ENCODE assay signal across 1 cellular context in the genomic region with DNA sequence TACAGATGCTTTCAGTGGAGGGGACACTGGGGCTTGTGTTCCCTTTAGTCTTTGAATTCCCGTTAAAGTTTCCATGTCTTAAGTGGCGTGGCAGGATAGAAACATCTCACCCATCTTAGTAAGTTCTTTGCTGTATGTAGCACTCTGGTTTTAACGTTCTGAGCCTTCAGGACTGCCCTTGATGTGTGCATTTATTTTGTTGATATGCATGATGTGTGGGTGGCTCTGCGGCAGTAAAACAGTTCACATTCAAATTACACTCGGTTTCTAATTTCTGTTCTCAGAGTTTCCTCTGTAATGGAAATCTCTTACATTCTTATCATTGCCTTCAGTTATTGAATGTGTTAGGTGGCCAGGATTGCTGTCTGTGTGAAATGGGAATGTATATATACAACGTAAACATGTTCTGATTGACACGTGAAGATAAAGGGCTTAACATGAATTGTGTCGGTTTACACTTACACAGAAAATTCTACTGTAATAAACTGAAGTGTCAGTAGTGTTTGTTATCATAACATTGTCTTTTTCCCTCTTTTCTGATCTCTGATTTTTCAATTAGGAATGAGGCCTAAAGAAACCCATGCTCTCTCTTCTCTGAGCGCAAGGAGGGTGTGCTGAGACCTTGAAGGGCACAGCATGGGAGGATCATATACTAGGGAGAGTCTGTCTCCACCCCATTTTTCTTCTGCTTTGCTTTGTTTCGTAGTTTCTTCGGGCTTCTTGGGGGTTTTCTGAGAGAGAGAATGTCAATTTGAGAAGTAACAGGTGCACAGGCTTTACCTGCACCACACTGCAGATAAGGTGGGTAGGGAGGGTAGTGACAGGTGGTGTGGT.
TF ChIP-seq lines count a peak whose summit lies in the region.

No MANE protein-coding gene starts in this region.

TF ChIP-seq in HepG2, 621 proteins besides CTCF, POLR2A, EP300 and RAD21 (continued from another document):
- TF ChIP-seq, protein P1, sequence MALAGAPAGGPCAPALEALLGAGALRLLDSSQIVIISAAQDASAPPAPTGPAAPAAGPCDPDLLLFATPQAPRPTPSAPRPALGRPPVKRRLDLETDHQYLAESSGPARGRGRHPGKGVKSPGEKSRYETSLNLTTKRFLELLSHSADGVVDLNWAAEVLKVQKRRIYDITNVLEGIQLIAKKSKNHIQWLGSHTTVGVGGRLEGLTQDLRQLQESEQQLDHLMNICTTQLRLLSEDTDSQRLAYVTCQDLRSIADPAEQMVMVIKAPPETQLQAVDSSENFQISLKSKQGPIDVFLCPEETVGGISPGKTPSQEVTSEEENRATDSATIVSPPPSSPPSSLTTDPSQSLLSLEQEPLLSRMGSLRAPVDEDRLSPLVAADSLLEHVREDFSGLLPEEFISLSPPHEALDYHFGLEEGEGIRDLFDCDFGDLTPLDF (CRISPR knock-in tag; IDR thresholded peaks at IDR 0.05) = no peak
- TF ChIP-seq POLR2AphosphoS5 (IDR thresholded peaks at IDR 0.05; ENCODE audit: low read depth, low read length) = no peak
TF ChIP-seq in HepG2: peak in this region for 0.
